ENCODE assay signal across 15 cellular contexts in the genomic region with DNA sequence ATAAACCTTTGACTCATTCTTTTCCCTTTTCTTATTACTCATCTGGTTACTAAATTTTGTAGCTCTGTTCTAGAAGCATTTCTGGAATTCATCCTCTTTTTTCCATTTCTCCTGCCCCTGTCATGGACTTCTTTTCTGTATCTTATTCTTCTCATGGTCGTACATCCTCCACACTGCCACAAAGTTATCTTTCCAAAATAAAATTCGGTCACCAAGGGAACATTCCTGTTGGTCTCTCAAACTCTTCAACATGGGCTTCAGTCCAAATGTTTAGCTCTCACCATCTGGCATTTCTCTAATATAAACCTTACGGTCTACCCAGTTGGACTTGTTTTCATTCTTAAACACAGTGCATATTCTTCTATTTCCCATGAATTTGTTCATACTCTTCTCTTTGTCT.
A peak's percentile ranks its signal among the peaks of the same experiment; 100 is the strongest.
DNase-seq lines count a peak whose midpoint lies in the region; FAIRE-seq lines count a peak whose summit lies in the region.
"Had no signal": no experiment of that assay in that cellular context is flagged by ENCODE, and none has a peak within 500 bp of the region (broad histone marks: within the 10 kb centered on the region; RNA-seq: fewer than 3 reads in every experiment).

No MANE protein-coding gene starts in this region.

- H3K27me3 ChIP-seq in adipocyte (replicated peaks; ENCODE audit: control insufficient read depth, insufficient read depth, low read length) (no peaks in the 10 kb centered on the region), stomach smooth muscle (ENCODE audit: control insufficient read depth in 1 of 2, insufficient read depth in 2 of 2, low read length in 2 of 2) (no peaks in the 10 kb centered on the region)

- H3K4me3 ChIP-seq in adipocyte (ENCODE audit: low read length): no peak overlapping the region
- peak overlapping the region in 1 of 2 donors; percentile 2 for H3K4me3 ChIP-seq in stomach smooth muscle (ENCODE audit: low read length in 2 of 2)

- peaks cover 27% of the 10 kb centered on the region for H3K9me3 ChIP-seq in adipocyte (ENCODE audit: control insufficient read depth, low read length)
- H3K9me3 ChIP-seq in stomach smooth muscle (ENCODE audit: control insufficient read depth in 2 of 2, low read length in 2 of 2): peaks cover 6 to 15% of the 10 kb centered on the region in 2 donors

- H3K4me1 ChIP-seq in adipocyte (ENCODE audit: control insufficient read depth, insufficient read depth, low read length) (peaks cover 2% of the 10 kb centered on the region), stomach smooth muscle (ENCODE audit: control insufficient read depth, insufficient read depth, low read length) (peaks cover 2% of the 10 kb centered on the region)

- DNase-seq in NCI-H524 (lab: John Stamatoyannopoulos, UW) (peak; percentile 3 to 37), NCI-H524 treated with DMSO at 0.1 percent for 48 hours (lab: John Stamatoyannopoulos, UW) (no peak), adipocyte (ENCODE audit: low read depth) (peak; percentile 9), fibroblast of gingiva (ENCODE audit: low read depth) (peak; percentile 32), RCC 7860 (ENCODE audit: low spot score) (no peak), NCI-H2081 treated with DMSO at 0.1 percent for 48 hours (lab: John Stamatoyannopoulos, UW) (no peak)
- DNase-seq in effector CD8-positive, alpha-beta T cell (lab: John Stamatoyannopoulos, UW): no peak
- DNase-seq: 8988T, COR-L47, GF-D8, MV-4-11, NCI-H146, NCI-H69, Right ventricle myocardium superior had no signal

- FAIRE-seq in RCC 7860 (lab: Jason Lieb, UNC): no peak

- no peaks in the 10 kb centered on the region for H3K36me3 ChIP-seq in adipocyte (ENCODE audit: control insufficient read depth, insufficient read depth, low read length, severe bottlenecking)
- no peaks in the 10 kb centered on the region for H3K36me3 ChIP-seq in stomach smooth muscle (ENCODE audit: control insufficient read depth in 2 of 2, insufficient read depth in 2 of 2, low read length in 2 of 2)

- no peak overlapping the region for H3K9ac ChIP-seq in adipocyte (ENCODE audit: low read length)
- no peak overlapping the region for H3K9ac ChIP-seq in stomach smooth muscle (ENCODE audit: low read length in 2 of 2)

- peak overlapping the region; percentile 1 for H3K27ac ChIP-seq in stomach smooth muscle (ENCODE audit: low read length)

Comparison
In these comparisons a context has a peak if more than half of its experiments do, and no peak if none do; other contexts are left out.
1. DNase-seq: peak in NCI-H524 (2 of 2), adipocyte (single experiment) and fibroblast of gingiva (single experiment); none in NCI-H524 treated with DMSO at 0.1 percent for 48 hours (single experiment), RCC 7860 (single experiment), effector CD8-positive, alpha-beta T cell (single experiment) and NCI-H2081 treated with DMSO at 0.1 percent for 48 hours (single experiment).